In the genomic region with DNA sequence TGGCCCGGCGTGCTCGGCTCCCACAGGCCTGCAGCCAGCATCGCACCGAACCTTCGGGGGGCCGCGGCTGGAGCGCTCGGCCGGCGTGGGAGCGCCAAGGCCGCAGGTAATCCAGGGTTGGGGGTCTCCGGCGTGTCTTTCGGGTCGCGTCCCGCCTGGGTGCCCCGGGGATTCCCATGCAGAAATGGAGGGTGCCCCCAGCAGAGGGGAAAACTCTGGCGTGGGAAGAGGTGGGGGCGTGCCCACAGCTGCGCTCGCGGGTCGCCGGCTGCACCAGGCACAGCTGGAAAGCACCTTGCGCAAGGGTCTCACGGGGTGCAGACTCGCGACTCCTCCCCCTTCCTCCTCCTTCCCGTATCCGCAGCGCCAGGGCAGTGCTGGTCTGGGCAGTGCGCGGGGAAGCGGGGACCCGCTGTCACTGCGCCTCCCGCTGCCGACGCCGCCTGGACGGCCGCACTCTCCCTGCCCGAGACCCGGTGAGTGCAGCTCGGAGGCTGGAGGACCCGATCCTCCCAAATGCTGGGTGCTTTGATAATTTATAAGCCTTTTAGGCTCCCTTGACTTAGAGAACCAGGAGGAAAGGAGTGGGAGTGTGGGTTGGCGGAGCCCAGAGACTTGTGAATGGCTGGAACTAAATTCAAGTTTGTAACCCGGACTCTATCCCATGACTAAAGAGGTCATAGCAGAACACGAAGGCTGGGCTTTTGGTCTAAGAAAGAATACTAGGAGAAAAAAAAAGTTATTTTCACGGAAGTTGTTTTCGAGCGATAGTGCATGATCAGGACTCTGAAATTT, we compare ENCODE assay signal across 8 cellular contexts. TPM values are rescaled to one million over a fixed set of nuclear protein-coding genes. Genes with fewer than 3 reads are reported as not detected.
DNase-seq lines count a peak whose midpoint lies in the region; ATAC-seq and TF ChIP-seq lines count a peak whose summit lies in the region.

No MANE protein-coding gene starts in this region.

- DNase-seq in AG04450 (ENCODE audit: low read depth, low spot score) = no peak
- DNase-seq in Peyer's patch = peak; percentile 81 to 92 (median 83)
- peak; percentile 38 for DNase-seq in activated effector memory CD4-positive, alpha-beta T cell treated with Interleukin-2 at 50 U/mL for 16 hours
- peak; percentile 85 for DNase-seq in fibroblast of the aortic adventitia (ENCODE audit: low read depth)
- peak; percentile 72 for DNase-seq in nephron progenitor cell

- H3K36me3 Mint-ChIP-seq in nephron progenitor cell (ENCODE audit: low read depth) = peaks cover 8% of the 10 kb centered on the region

- H3K4me3 Mint-ChIP-seq in nephron progenitor cell = peak overlapping the region; percentile 92

- no peak for TF ChIP-seq CTCF in AG04450 (IDR thresholded peaks at IDR 0.05; ENCODE audit: low read depth, low read length)
- TF ChIP-seq CTCF in Peyer's patch (IDR thresholded peaks at IDR 0.05) = no peak
- no peak for TF ChIP-seq CTCF in fibroblast of the aortic adventitia (IDR thresholded peaks at IDR 0.05; ENCODE audit: insufficient read depth, low read length)
- no peak for TF ChIP-seq CTCF in nephron progenitor cell (IDR thresholded peaks at IDR 0.05)

- H3K27me3 ChIP-seq in AG04450 (ENCODE audit: control insufficient read depth, insufficient read depth, low read length) (no peaks in the 10 kb centered on the region), Peyer's patch (no peaks in the 10 kb centered on the region), thymus (ENCODE audit: control insufficient read depth, insufficient read depth) (peaks cover 37% of the 10 kb centered on the region)

- H3K27me3 Mint-ChIP-seq in nephron progenitor cell (ENCODE audit: low read depth, poor library complexity) = peaks cover 3% of the 10 kb centered on the region

- H3K9me3 ChIP-seq in AG04450 (ENCODE audit: control insufficient read depth, insufficient read depth, low read length) = no peaks in the 10 kb centered on the region; the same call in 1 of the 2 replicates
- H3K9me3 ChIP-seq in Peyer's patch = no peaks in the 10 kb centered on the region
- H3K9me3 ChIP-seq in thymus (ENCODE audit: control insufficient read depth) = peaks cover 1% of the 10 kb centered on the region

- TF ChIP-seq POLR2A in Peyer's patch (IDR thresholded peaks at IDR 0.05) = peak; percentile 60 to 80

- H3K36me3 ChIP-seq in Peyer's patch = peaks cover 0 to 7% (median 0%) of the 10 kb centered on the region in 3 donors
- H3K36me3 ChIP-seq in thymus (ENCODE audit: control insufficient read depth, insufficient read depth) = no peaks in the 10 kb centered on the region

- H3K27ac ChIP-seq in AG04450 (ENCODE audit: low read depth, low read length) (peak overlapping the region; percentile 82), Peyer's patch (peak overlapping the region; percentile 96 to 99 (median 98)), thymus (ENCODE audit: low read depth) (peak overlapping the region; percentile 87)

- POLR2A ChIA-PET in AG04450 (lab: Yijun Ruan, JAX) = interaction anchor here (0.5 to 1.7 kb wide), 5 partner anchors 10 to 1071 kb away, joined by 3 to 5 read pairs (median 3); no protein-coding TSS in a partner anchor

- H3K4me1 Mint-ChIP-seq in nephron progenitor cell = peaks cover 69% of the 10 kb centered on the region

- H3K9me3 Mint-ChIP-seq in nephron progenitor cell = no peaks in the 10 kb centered on the region

- under 1% methylated on average over 56 of the region's 56 CpGs for WGBS in thymus

- H3K27ac Mint-ChIP-seq in nephron progenitor cell = peak overlapping the region; percentile 87

- ATAC-seq in GM18867 (IDR thresholded peaks at IDR 0.05; ENCODE audit: unreplicated experiment) (peak; percentile 41), HG03097 (IDR thresholded peaks at IDR 0.05; ENCODE audit: low FRiP score, unreplicated experiment) (peak; percentile 46)

- CTCF ChIA-PET in AG04450 (lab: Charles Lee) = interaction anchor here (0.8 kb wide), 1 partner anchor 12 kb away, joined by 3 read pairs; no protein-coding TSS in a partner anchor

- H3K4me1 ChIP-seq in Peyer's patch (peaks cover 0 to 28% (median 2%) of the 10 kb centered on the region in 4 donors), thymus (ENCODE audit: control insufficient read depth, insufficient read depth, low read length) (peaks cover 21% of the 10 kb centered on the region)

- H3K4me3 ChIP-seq in AG04450 (ENCODE audit: low read depth, low read length) = peak overlapping the region; percentile 72
- peak overlapping the region; percentile 82 to 95 (median 84) for H3K4me3 ChIP-seq in Peyer's patch
- H3K4me3 ChIP-seq in fibroblast of the aortic adventitia (ENCODE audit: low read depth, low read length) = peak overlapping the region; percentile 91
- H3K4me3 ChIP-seq in thymus (ENCODE audit: low read length) = peak overlapping the region; percentile 71

RNA-seq across cellular contexts. Expression of a gene that starts 0.5 kb away (rescaled TPM):
- polyA plus RNA-seq in AG04450 (2011; rRNA removed) = 4.3 and 5.3 TPM in 2 replicates
- 4.3 and 4.8 TPM in 2 replicates for polyA minus RNA-seq in AG04450 (2011; rRNA and poly(A)+ RNA removed)
- total RNA-seq in Peyer's patch = 10 to 100 TPM in 3 of 4 donors, 1 to 10 TPM in 1; 3.5 to 19.0 (median 11.5) TPM
- 12.8 and 22.9 TPM in 2 replicates for total RNA-seq in fibroblast of the aortic adventitia (ENCODE audit: low replicate concordance)
- polyA plus RNA-seq in thymus = 54.3 TPM
